19 cellular contexts compared by ENCODE assay signal in genomic region chr7:100641463-100641859, GRCh38. TPM values are rescaled to one million over a fixed set of nuclear protein-coding genes. Genes with fewer than 3 reads are reported as not detected.
A peak's percentile ranks its signal among the peaks of the same experiment; 100 is the strongest.
DNase-seq lines count a peak whose midpoint lies in the region; ATAC-seq and TF ChIP-seq lines count a peak whose summit lies in the region.
"Had no signal": no experiment of that assay in that cellular context is flagged by ENCODE, and none has a peak within 500 bp of the region (broad histone marks: within the 10 kb centered on the region; RNA-seq: fewer than 3 reads in every experiment).

Gene TFR2 (minus strand): TSS chr7:100641552. CDS start chr7:100641509, 43 bp downstream.

- H3K27me3 ChIP-seq in DOHH2 (ENCODE audit: control insufficient read depth, low read length) (peaks cover 6% of the 10 kb centered on the region; the same call in 1 of the 2 replicates), mesendoderm (ENCODE audit: insufficient read depth, low read length, poor library complexity) (no peaks in the 10 kb centered on the region)

- no peak within 1 kb of the TSS for H3K18ac ChIP-seq in mesendoderm (ENCODE audit: low read length)

- no peaks in the 10 kb centered on the region for H3K9me3 Mint-ChIP-seq in IgD-negative memory B cell
- no peaks in the 10 kb centered on the region for H3K9me3 Mint-ChIP-seq in activated T-helper 1 cell treated with anti-CD3 and anti-CD28 coated beads, Interleukin-12 subunit alpha, Interleukin-12 subunit beta, Interleukin-2, Interleukin-4 antibody, amounts not matched to agents 30 ng/mL and 10 ng/mL and 1 ng/mL, durations not matched to agents 14 hours and 24 hours and 36 hours
- H3K9me3 Mint-ChIP-seq: activated B cell treated with CpG ODN at 0.5 μM for 24 hours; activated naive CD4-positive, alpha-beta T cell treated with anti-CD3 and anti-CD28 coated beads, Interleukin-2, amount 50 U/mL, for 24 hours; brain had no signal

- H3K4me3 ChIP-seq in DOHH2 (ENCODE audit: low read length) (peak within 1 kb of the TSS; percentile 49), mesendoderm (ENCODE audit: low read length) (no peak within 1 kb of the TSS)
- H3K4me3 ChIP-seq: gastroesophageal sphincter, thoracic aorta had no signal

- no peak within 1 kb of the TSS for H2AK5ac ChIP-seq in mesendoderm (ENCODE audit: low read length)

- no peak within 1 kb of the TSS for H2BK15ac ChIP-seq in mesendoderm (replicated peaks; ENCODE audit: low read depth)

- 0 out of 2 replicates have a peak, but pooled peaks cover 3% of the 10 kb centered on the region for H3F3A ChIP-seq in DOHH2 (ENCODE audit: control insufficient read depth, insufficient read depth)

- peaks cover 8% of the 10 kb centered on the region for H3K27me3 Mint-ChIP-seq in IgD-negative memory B cell
- peaks cover 4% of the 10 kb centered on the region for H3K27me3 Mint-ChIP-seq in activated T-helper 1 cell treated with anti-CD3 and anti-CD28 coated beads, Interleukin-12 subunit alpha, Interleukin-12 subunit beta, Interleukin-2, Interleukin-4 antibody, amounts not matched to agents 30 ng/mL and 10 ng/mL and 1 ng/mL, durations not matched to agents 14 hours and 24 hours and 36 hours (ENCODE audit: insufficient read depth)
- H3K27me3 Mint-ChIP-seq: activated naive CD4-positive, alpha-beta T cell treated with anti-CD3 and anti-CD28 coated beads, Interleukin-2, amount 50 U/mL, for 24 hours had no signal

- no peaks in the 10 kb centered on the region for H3K79me2 ChIP-seq in DOHH2 (ENCODE audit: control insufficient read depth, low read length)
- H3K79me2 ChIP-seq in mesendoderm (ENCODE audit: control insufficient read depth, insufficient read depth, low read length): no peaks in the 10 kb centered on the region

- no peaks in the 10 kb centered on the region for H3K9me2 ChIP-seq in DOHH2 (replicated peaks; ENCODE audit: control insufficient read depth, low read length)

- H3K79me1 ChIP-seq in mesendoderm (ENCODE audit: low read length): no peaks in the 10 kb centered on the region

- H3K36me3 Mint-ChIP-seq in IgD-negative memory B cell: peaks cover 3% of the 10 kb centered on the region
- H3K36me3 Mint-ChIP-seq in activated T-helper 1 cell treated with anti-CD3 and anti-CD28 coated beads, Interleukin-12 subunit alpha, Interleukin-12 subunit beta, Interleukin-2, Interleukin-4 antibody, amounts not matched to agents 30 ng/mL and 10 ng/mL and 1 ng/mL, durations not matched to agents 14 hours and 24 hours and 36 hours (ENCODE audit: low read depth): no peaks in the 10 kb centered on the region
- H3K36me3 Mint-ChIP-seq: activated naive CD4-positive, alpha-beta T cell treated with anti-CD3 and anti-CD28 coated beads, Interleukin-2, amount 50 U/mL, for 24 hours had no signal

- no peak within 1 kb of the TSS for H3K56ac ChIP-seq in mesendoderm (ENCODE audit: low read length)

- no peak within 1 kb of the TSS for H2BK5ac ChIP-seq in mesendoderm (ENCODE audit: low read length)

- no peak for ATAC-seq in GM21786 (IDR thresholded peaks at IDR 0.05; ENCODE audit: unreplicated experiment)
- ATAC-seq in left cardiac atrium: no peak
- ATAC-seq: gastroesophageal sphincter had no signal

- intact Hi-C loops in activated T-helper 1 cell treated with anti-CD3 and anti-CD28 coated beads, Interleukin-12 subunit alpha, Interleukin-12 subunit beta, Interleukin-2, Interleukin-4 antibody, amounts not matched to agents 30 ng/mL and 10 ng/mL and 1 ng/mL, durations not matched to agents 14 hours and 24 hours and 36 hours (cut with micrococcal nuclease): no loop called here
- intact Hi-C loops in left cardiac atrium (cut with DNase I): no loop called here

- H3K27ac ChIP-seq in DOHH2 (ENCODE audit: low read depth, low read length) (no peak within 1 kb of the TSS), mesendoderm (ENCODE audit: low read depth, low read length) (no peak within 1 kb of the TSS)
- H3K27ac ChIP-seq: epithelial cell of prostate, gastroesophageal sphincter, RWPE1, thoracic aorta had no signal

- peaks cover 8 to 11% (median 9%) of the 10 kb centered on the region in 3 donors for H3K4me1 Mint-ChIP-seq in IgD-negative memory B cell
- H3K4me1 Mint-ChIP-seq in activated T-helper 1 cell treated with anti-CD3 and anti-CD28 coated beads, Interleukin-12 subunit alpha, Interleukin-12 subunit beta, Interleukin-2, Interleukin-4 antibody, amounts not matched to agents 30 ng/mL and 10 ng/mL and 1 ng/mL, durations not matched to agents 14 hours and 24 hours and 36 hours (ENCODE audit: low read depth): no peaks in the 10 kb centered on the region
- H3K4me1 Mint-ChIP-seq: activated naive CD4-positive, alpha-beta T cell treated with anti-CD3 and anti-CD28 coated beads, Interleukin-2, amount 50 U/mL, for 24 hours; brain had no signal

- H3K9me3 ChIP-seq in DOHH2 (ENCODE audit: control insufficient read depth, insufficient read depth, low read length): no peaks in the 10 kb centered on the region
- H3K9me3 ChIP-seq: gastroesophageal sphincter, thoracic aorta had no signal

- H3K23ac ChIP-seq in mesendoderm (ENCODE audit: low read length): peak within 1 kb of the TSS; percentile 29

- no peak within 1 kb of the TSS for H2BK120ac ChIP-seq in mesendoderm (ENCODE audit: low read depth, low read length)

- TF ChIP-seq CTCF in DOHH2 (IDR thresholded peaks at IDR 0.05; ENCODE audit: low read depth, low read length, poor library complexity, severe bottlenecking): no peak

- H4K8ac ChIP-seq in mesendoderm (ENCODE audit: low read depth, low read length): no peak within 1 kb of the TSS

- H3K4me1 ChIP-seq in DOHH2 (ENCODE audit: control insufficient read depth, low read length) (peaks cover 18% of the 10 kb centered on the region), mesendoderm (ENCODE audit: control insufficient read depth, low read depth, low read length) (no peaks in the 10 kb centered on the region)
- H3K4me1 ChIP-seq: gastroesophageal sphincter had no signal

- no CpG with 5 or more reads among the region's 10 CpGs for WGBS in mesendoderm (ENCODE audit: extremely low coverage, insufficient coverage, low lambda C conversion rate)

- H3K9ac ChIP-seq in mesendoderm (ENCODE audit: low read length): no peak within 1 kb of the TSS

- H3K4ac ChIP-seq in mesendoderm (ENCODE audit: low read depth, low read length): no peak within 1 kb of the TSS

- H3K4me3 Mint-ChIP-seq in IgD-negative memory B cell: peak within 1 kb of the TSS; percentile 25 to 90 (median 57)
- no peak within 1 kb of the TSS for H3K4me3 Mint-ChIP-seq in activated T-helper 1 cell treated with anti-CD3 and anti-CD28 coated beads, Interleukin-12 subunit alpha, Interleukin-12 subunit beta, Interleukin-2, Interleukin-4 antibody, amounts not matched to agents 30 ng/mL and 10 ng/mL and 1 ng/mL, durations not matched to agents 14 hours and 24 hours and 36 hours
- H3K4me3 Mint-ChIP-seq: activated B cell treated with CpG ODN at 0.5 μM for 24 hours; activated naive CD4-positive, alpha-beta T cell treated with anti-CD3 and anti-CD28 coated beads, Interleukin-2, amount 50 U/mL, for 24 hours; brain had no signal

- H3K36me3 ChIP-seq in DOHH2 (ENCODE audit: control insufficient read depth, low read length): no peaks in the 10 kb centered on the region
- H3K36me3 ChIP-seq in mesendoderm (ENCODE audit: control insufficient read depth, insufficient read depth, low read length): no peaks in the 10 kb centered on the region
- H3K36me3 ChIP-seq: gastroesophageal sphincter, thoracic aorta had no signal

- peak within 1 kb of the TSS in 1 of 3 donors; percentile 18 for H3K27ac Mint-ChIP-seq in IgD-negative memory B cell
- no peak within 1 kb of the TSS for H3K27ac Mint-ChIP-seq in activated T-helper 1 cell treated with anti-CD3 and anti-CD28 coated beads, Interleukin-12 subunit alpha, Interleukin-12 subunit beta, Interleukin-2, Interleukin-4 antibody, amounts not matched to agents 30 ng/mL and 10 ng/mL and 1 ng/mL, durations not matched to agents 14 hours and 24 hours and 36 hours
- H3K27ac Mint-ChIP-seq: activated B cell treated with CpG ODN at 0.5 μM for 24 hours; activated naive CD4-positive, alpha-beta T cell treated with anti-CD3 and anti-CD28 coated beads, Interleukin-2, amount 50 U/mL, for 24 hours; brain had no signal

- H4K20me1 ChIP-seq in DOHH2 (ENCODE audit: control insufficient read depth, insufficient read depth, low read depth, low read length): no peaks in the 10 kb centered on the region

- H3K4me2 ChIP-seq in DOHH2 (ENCODE audit: low read length) (peak within 1 kb of the TSS; percentile 71), mesendoderm (ENCODE audit: low read length) (no peak within 1 kb of the TSS)

- no peak within 1 kb of the TSS for H4K5ac ChIP-seq in mesendoderm (ENCODE audit: low read length)

- DNase-seq in activated T-helper 1 cell treated with anti-CD3 and anti-CD28 coated beads, Interleukin-12 subunit alpha, Interleukin-12 subunit beta, Interleukin-2, Interleukin-4 antibody, amounts not matched to agents 30 ng/mL and 10 ng/mL and 1 ng/mL, durations not matched to agents 14 hours and 24 hours and 36 hours (ENCODE audit: low spot score): no peak
- DNase-seq in mesendoderm (no peak), left cardiac atrium (no peak), RKO (ENCODE audit: low spot score) (no peak)
- DNase-seq: activated B cell treated with CpG ODN at 0.5 μM for 24 hours, cortex of kidney, DMS 273 treated with DMSO at 0.1 percent for 48 hours, GF-D8, NCI-H1436, NCI-H774 had no signal

RNA-seq across cellular contexts. Expression of gene TFR2, which starts in this region (rescaled TPM):
- 0.44 TPM for polyA plus RNA-seq in IgD-negative memory B cell
- 13.8 and 15.0 TPM in 2 replicates for total RNA-seq in activated T-helper 1 cell treated with anti-CD3 and anti-CD28 coated beads, Interleukin-12 subunit alpha, Interleukin-12 subunit beta, Interleukin-2, Interleukin-4 antibody, amounts not matched to agents 30 ng/mL and 10 ng/mL and 1 ng/mL, durations not matched to agents 14 hours and 24 hours and 36 hours
- 1.0 TPM for polyA plus RNA-seq in mesendoderm (2013, experiment 1 of 2)
- 0.84 TPM for polyA plus RNA-seq in mesendoderm (2013, experiment 2 of 2)
- total RNA-seq in left cardiac atrium: under 1 TPM; 0.29 to 0.79 TPM
